In the genomic region with DNA sequence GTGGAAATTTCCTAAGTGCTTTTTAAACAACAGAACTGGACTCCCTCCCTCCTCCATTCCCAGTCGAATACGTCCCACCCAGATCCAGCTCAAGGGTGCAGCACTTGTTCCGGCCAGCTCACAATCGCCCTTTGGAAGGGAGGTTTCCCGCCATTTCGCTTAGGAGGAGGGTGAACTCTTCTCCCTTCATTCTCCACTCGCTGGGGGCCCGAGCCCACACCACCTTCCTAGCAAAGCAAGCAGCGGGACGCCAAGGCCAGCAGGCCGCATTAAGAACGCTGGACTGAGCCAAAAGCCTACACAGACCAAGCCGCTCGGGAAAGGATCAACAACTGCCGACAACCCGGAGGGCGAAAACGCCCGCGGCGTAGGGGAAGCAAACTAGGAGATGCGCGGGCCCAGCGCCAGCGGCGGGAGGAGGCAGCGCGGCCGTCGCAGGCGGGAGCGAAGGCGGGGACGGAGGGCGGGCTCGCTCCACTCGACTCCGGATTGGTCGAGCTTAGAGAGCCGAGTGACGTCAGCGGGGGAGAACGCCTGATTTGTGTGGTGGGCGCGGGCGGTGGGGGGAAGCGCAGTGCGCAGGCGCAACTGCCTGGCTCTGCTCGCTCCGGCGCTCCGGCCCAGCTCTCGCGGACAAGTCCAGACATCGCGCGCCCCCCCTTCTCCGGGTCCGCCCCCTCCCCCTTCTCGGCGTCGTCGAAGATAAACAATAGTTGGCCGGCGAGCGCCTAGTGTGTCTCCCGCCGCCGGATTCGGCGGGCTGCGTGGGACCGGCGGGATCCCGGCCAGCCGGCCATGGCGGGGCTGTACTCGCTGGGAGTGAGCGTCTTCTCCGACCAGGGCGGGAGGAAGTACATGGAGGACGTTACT, we compare ENCODE assay signal across 1 cellular context.
TF ChIP-seq lines count a peak whose summit lies in the region.

TSS of gene PPM1D (plus strand) at position 574 of the 870 bp plus-strand sequence. CDS start at position 796, 222 bp downstream.

TF ChIP-seq in HepG2, 621 proteins besides CTCF, POLR2A, EP300 and RAD21 (continued from another document and continues in another):
- TF ChIP-seq SCMH1 (CRISPR knock-in tag; IDR thresholded peaks at IDR 0.05; ENCODE audit: borderline replicate concordance) (no peak), HIVEP1 (CRISPR knock-in tag; IDR thresholded peaks at IDR 0.05) (peak; percentile 85), REL (CRISPR knock-in tag; conservative IDR thresholded peaks at IDR 0.05) (peak; percentile 91; the same call in 1 of the 2 replicates), YEATS4 (CRISPR knock-in tag; IDR thresholded peaks at IDR 0.05; ENCODE audit: borderline replicate concordance) (peak; percentile 100), ZNF180 (CRISPR knock-in tag; IDR thresholded peaks at IDR 0.05; ENCODE audit: borderline replicate concordance, low read depth) (no peak; the same call in 1 of the 2 replicates), SIX1 (CRISPR knock-in tag; IDR thresholded peaks at IDR 0.05; ENCODE audit: borderline replicate concordance) (peak; percentile 35; the same call in 1 of the 2 replicates), DBP (CRISPR knock-in tag; IDR thresholded peaks at IDR 0.05; ENCODE audit: not compliant biosample characterization) (peak; percentile 94), ZNF329 (CRISPR knock-in tag; IDR thresholded peaks at IDR 0.05; ENCODE audit: low read depth) (peak; percentile 42; the same call in 1 of the 2 replicates), ZNF432 (CRISPR knock-in tag; IDR thresholded peaks at IDR 0.05; ENCODE audit: borderline replicate concordance) (no peak), FOXP4 (CRISPR knock-in tag; IDR thresholded peaks at IDR 0.05) (peak; percentile 80), JUN (CRISPR knock-in tag; IDR thresholded peaks at IDR 0.05) (peak; percentile 52; the same call in 1 of the 2 replicates), TFDP2 (CRISPR knock-in tag; IDR thresholded peaks at IDR 0.05) (peak; percentile 99), SMARCC2 (IDR thresholded peaks at IDR 0.05) (no peak), JARID2 (CRISPR knock-in tag; IDR thresholded peaks at IDR 0.05; ENCODE audit: insufficient replicate concordance) (no peak), MAFK (conservative IDR thresholded peaks at IDR 0.05 in 1 of 2, IDR thresholded peaks at IDR 0.05 in 1 of 2; ENCODE audit: low read length in 2 of 2) (no peak), ZBTB39 (CRISPR knock-in tag; IDR thresholded peaks at IDR 0.05) (no peak; the same call in 1 of the 2 replicates), ZNF251 (CRISPR knock-in tag; IDR thresholded peaks at IDR 0.05) (no peak), ZNF230 (CRISPR knock-in tag; IDR thresholded peaks at IDR 0.05) (peak; percentile 81; the same call in 1 of the 2 replicates), DMAP1 (CRISPR knock-in tag; IDR thresholded peaks at IDR 0.05) (peak; percentile 99), TEAD3 (CRISPR knock-in tag; optimal IDR thresholded peaks at IDR 0.05; ENCODE audit: borderline replicate concordance) (peak; percentile 33), ZFP90 (CRISPR knock-in tag; IDR thresholded peaks at IDR 0.05; ENCODE audit: borderline replicate concordance) (peak; percentile 88), ZNF563 (CRISPR knock-in tag; IDR thresholded peaks at IDR 0.05) (peak; percentile 92), ZNF354B (CRISPR knock-in tag; IDR thresholded peaks at IDR 0.05) (0 out of 2 replicates have a peak, but pooled peaks have one; percentile 78), ZNF724P (CRISPR knock-in tag; IDR thresholded peaks at IDR 0.05; ENCODE audit: borderline replicate concordance) (peak; percentile 95), ZNF431 (CRISPR knock-in tag; IDR thresholded peaks at IDR 0.05; ENCODE audit: borderline replicate concordance, low read depth) (peak; percentile 88; the same call in 1 of the 2 replicates), SOX6 (IDR thresholded peaks at IDR 0.05) (no peak), SOX6 (CRISPR knock-in tag; IDR thresholded peaks at IDR 0.05) (peak; percentile 84), DPF2 (CRISPR knock-in tag; IDR thresholded peaks at IDR 0.05; ENCODE audit: borderline replicate concordance, low read depth) (no peak; the same call in 1 of the 2 replicates), GABPA (IDR thresholded peaks at IDR 0.05; ENCODE audit: low read depth, low read length) (no peak), GABPA (CRISPR knock-in tag; IDR thresholded peaks at IDR 0.05; ENCODE audit: low read depth) (peak; percentile 65), TFDP1 (CRISPR knock-in tag; IDR thresholded peaks at IDR 0.05; ENCODE audit: borderline replicate concordance) (peak; percentile 96), WIZ (CRISPR knock-in tag; IDR thresholded peaks at IDR 0.05) (peak; percentile 85; the same call in 1 of the 2 replicates), TCF7L2 (IDR thresholded peaks at IDR 0.05; ENCODE audit: low read depth, low read length) (no peak), RCOR2 (CRISPR knock-in tag; IDR thresholded peaks at IDR 0.05) (peak; percentile 83), RORA (CRISPR knock-in tag; IDR thresholded peaks at IDR 0.05) (no peak), FOXA3 (CRISPR knock-in tag; IDR thresholded peaks at IDR 0.05) (peak; percentile 56), RARA (CRISPR knock-in tag; IDR thresholded peaks at IDR 0.05) (no peak; the same call in none of the 2 replicates)
- TF ChIP-seq, protein P1, sequence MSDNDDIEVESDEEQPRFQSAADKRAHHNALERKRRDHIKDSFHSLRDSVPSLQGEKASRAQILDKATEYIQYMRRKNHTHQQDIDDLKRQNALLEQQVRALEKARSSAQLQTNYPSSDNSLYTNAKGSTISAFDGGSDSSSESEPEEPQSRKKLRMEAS (IDR thresholded peaks at IDR 0.05) = peak; percentile 92
- TF ChIP-seq, protein P2, sequence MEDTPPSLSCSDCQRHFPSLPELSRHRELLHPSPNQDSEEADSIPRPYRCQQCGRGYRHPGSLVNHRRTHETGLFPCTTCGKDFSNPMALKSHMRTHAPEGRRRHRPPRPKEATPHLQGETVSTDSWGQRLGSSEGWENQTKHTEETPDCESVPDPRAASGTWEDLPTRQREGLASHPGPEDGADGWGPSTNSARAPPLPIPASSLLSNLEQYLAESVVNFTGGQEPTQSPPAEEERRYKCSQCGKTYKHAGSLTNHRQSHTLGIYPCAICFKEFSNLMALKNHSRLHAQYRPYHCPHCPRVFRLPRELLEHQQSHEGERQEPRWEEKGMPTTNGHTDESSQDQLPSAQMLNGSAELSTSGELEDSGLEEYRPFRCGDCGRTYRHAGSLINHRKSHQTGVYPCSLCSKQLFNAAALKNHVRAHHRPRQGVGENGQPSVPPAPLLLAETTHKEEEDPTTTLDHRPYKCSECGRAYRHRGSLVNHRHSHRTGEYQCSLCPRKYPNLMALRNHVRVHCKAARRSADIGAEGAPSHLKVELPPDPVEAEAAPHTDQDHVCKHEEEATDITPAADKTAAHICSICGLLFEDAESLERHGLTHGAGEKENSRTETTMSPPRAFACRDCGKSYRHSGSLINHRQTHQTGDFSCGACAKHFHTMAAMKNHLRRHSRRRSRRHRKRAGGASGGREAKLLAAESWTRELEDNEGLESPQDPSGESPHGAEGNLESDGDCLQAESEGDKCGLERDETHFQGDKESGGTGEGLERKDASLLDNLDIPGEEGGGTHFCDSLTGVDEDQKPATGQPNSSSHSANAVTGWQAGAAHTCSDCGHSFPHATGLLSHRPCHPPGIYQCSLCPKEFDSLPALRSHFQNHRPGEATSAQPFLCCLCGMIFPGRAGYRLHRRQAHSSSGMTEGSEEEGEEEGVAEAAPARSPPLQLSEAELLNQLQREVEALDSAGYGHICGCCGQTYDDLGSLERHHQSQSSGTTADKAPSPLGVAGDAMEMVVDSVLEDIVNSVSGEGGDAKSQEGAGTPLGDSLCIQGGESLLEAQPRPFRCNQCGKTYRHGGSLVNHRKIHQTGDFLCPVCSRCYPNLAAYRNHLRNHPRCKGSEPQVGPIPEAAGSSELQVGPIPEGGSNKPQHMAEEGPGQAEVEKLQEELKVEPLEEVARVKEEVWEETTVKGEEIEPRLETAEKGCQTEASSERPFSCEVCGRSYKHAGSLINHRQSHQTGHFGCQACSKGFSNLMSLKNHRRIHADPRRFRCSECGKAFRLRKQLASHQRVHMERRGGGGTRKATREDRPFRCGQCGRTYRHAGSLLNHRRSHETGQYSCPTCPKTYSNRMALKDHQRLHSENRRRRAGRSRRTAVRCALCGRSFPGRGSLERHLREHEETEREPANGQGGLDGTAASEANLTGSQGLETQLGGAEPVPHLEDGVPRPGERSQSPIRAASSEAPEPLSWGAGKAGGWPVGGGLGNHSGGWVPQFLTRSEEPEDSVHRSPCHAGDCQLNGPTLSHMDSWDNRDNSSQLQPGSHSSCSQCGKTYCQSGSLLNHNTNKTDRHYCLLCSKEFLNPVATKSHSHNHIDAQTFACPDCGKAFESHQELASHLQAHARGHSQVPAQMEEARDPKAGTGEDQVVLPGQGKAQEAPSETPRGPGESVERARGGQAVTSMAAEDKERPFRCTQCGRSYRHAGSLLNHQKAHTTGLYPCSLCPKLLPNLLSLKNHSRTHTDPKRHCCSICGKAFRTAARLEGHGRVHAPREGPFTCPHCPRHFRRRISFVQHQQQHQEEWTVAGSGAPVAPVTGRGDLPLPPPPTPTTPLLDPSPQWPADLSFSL (CRISPR knock-in tag; IDR thresholded peaks at IDR 0.05) = peak; percentile 40; the same call in 1 of the 2 replicates
- TF ChIP-seq, protein P3, sequence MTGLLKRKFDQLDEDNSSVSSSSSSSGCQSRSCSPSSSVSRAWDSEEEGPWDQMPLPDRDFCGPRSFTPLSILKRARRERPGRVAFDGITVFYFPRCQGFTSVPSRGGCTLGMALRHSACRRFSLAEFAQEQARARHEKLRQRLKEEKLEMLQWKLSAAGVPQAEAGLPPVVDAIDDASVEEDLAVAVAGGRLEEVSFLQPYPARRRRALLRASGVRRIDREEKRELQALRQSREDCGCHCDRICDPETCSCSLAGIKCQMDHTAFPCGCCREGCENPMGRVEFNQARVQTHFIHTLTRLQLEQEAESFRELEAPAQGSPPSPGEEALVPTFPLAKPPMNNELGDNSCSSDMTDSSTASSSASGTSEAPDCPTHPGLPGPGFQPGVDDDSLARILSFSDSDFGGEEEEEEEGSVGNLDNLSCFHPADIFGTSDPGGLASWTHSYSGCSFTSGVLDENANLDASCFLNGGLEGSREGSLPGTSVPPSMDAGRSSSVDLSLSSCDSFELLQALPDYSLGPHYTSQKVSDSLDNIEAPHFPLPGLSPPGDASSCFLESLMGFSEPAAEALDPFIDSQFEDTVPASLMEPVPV (CRISPR knock-in tag; IDR thresholded peaks at IDR 0.05) = peak; percentile 91
